ENCODE assay signal across 22 cellular contexts in the genomic region with DNA sequence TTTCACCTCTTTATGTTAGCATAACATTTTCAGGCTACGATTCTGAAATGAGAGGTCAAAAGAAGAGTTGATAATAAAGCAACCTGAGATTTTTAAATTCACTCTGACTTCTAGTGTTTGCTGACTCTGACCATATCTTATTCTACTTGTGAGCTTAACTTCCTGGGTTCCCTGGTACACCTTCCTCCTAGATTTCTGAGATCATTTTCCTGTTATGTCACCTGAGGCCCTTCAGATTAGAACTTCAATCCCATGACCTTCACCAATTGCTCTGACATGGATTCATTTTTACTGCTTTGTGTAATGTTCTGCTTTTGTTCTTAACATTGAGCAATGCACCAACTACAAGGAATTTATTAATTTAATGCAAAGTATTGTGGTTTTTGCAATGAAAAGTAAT.
"Had no signal": no experiment of that assay in that cellular context is flagged by ENCODE, and none has a peak within 500 bp of the region (broad histone marks: within the 10 kb centered on the region; RNA-seq: fewer than 3 reads in every experiment).

No MANE protein-coding gene starts in this region.

- ATAC-seq: foreskin keratinocyte; gastroesophageal sphincter; heart left ventricle; left cardiac atrium; left lung; left ventricle myocardium superior; lower lobe of right lung; naive thymus-derived CD4-positive, alpha-beta T cell had no signal

- H3K27ac Mint-ChIP-seq: naive thymus-derived CD4-positive, alpha-beta T cell had no signal

- H3K27ac ChIP-seq: coronary artery, dorsolateral prefrontal cortex, esophagus muscularis mucosa, foreskin keratinocyte, gastroesophageal sphincter, heart left ventricle, left lung, lower lobe of right lung had no signal

- H3K36me3 ChIP-seq: esophagus muscularis mucosa, gastroesophageal sphincter, heart left ventricle, left lung, lower lobe of right lung had no signal

- H3K4me1 ChIP-seq: esophagus muscularis mucosa, foreskin keratinocyte, gastroesophageal sphincter, heart left ventricle, left lung, lower lobe of right lung had no signal

- H3K27me3 ChIP-seq: dorsolateral prefrontal cortex, esophagus muscularis mucosa, foreskin keratinocyte, gastroesophageal sphincter, heart left ventricle, left lung had no signal

- FAIRE-seq: colon, endothelial cell of umbilical vein, frontal cortex, islet of Langerhans, keratinocyte had no signal

- H3K9me3 ChIP-seq: esophagus muscularis mucosa, gastroesophageal sphincter, heart left ventricle, left lung, lower lobe of right lung had no signal

- DNase-seq: dermis blood vessel endothelial cell; dorsolateral prefrontal cortex; effector CD4-positive, alpha-beta T cell; effector memory CD4-positive, alpha-beta T cell; foreskin keratinocyte; heart left ventricle; hippocampal formation; left cardiac atrium; left lung; left ventricle myocardium superior; lower lobe of right lung; mesenchymal stem cell; midbrain; naive thymus-derived CD4-positive, alpha-beta T cell had no signal

- H3K4me1 Mint-ChIP-seq: naive thymus-derived CD4-positive, alpha-beta T cell had no signal

- H3K27me3 Mint-ChIP-seq: naive thymus-derived CD4-positive, alpha-beta T cell had no signal

- H3K4me3 Mint-ChIP-seq: naive thymus-derived CD4-positive, alpha-beta T cell had no signal

- H3K4me3 ChIP-seq: coronary artery, dorsolateral prefrontal cortex, esophagus muscularis mucosa, gastroesophageal sphincter, heart left ventricle, left lung, lower lobe of right lung had no signal
